Comparison of ENCODE assay signal across 7 cellular contexts in genomic region chr9:89471796-89472195, GRCh38. TPM values are rescaled to one million over a fixed set of nuclear protein-coding genes. Genes with fewer than 3 reads are reported as not detected.
A peak's percentile ranks its signal among the peaks of the same experiment; 100 is the strongest.
DNase-seq lines count a peak whose midpoint lies in the region; ATAC-seq and TF ChIP-seq lines count a peak whose summit lies in the region.
"Not testable (repeated sequence)": the region's sequence is repeated elsewhere in the genome, so short reads cannot be mapped to it uniquely, and the experiment has no call there.

No MANE protein-coding gene starts in this region.

- H3K27ac Mint-ChIP-seq in CD8-positive, alpha-beta T cell: peak overlapping the region; percentile 99
- H3K27ac Mint-ChIP-seq in T-helper 2 cell treated with Interferon-gamma antibody and Interleukin-4, amounts not matched to agents 5 μg/mL and 100 μg/mL, for 36 hours: peak overlapping the region; percentile 85
- peak overlapping the region; percentile 83 for H3K27ac Mint-ChIP-seq in activated CD8-positive, alpha-beta T cell treated with anti-CD3 and anti-CD28 coated beads for 36 hours
- peak overlapping the region; percentile 7 for H3K27ac Mint-ChIP-seq in activated T-cell treated with anti-CD3 and anti-CD28 coated beads, Interleukin-2, amount 50 U/mL, for 72 hours
- peak overlapping the region; percentile 100 for H3K27ac Mint-ChIP-seq in activated naive CD8-positive, alpha-beta T cell
- H3K27ac Mint-ChIP-seq in glutamatergic neuron (ENCODE audit: unreplicated experiment): not testable (repeated sequence)

- not testable (repeated sequence) for H3K9me3 Mint-ChIP-seq in CD8-positive, alpha-beta T cell; T-helper 2 cell treated with Interferon-gamma antibody and Interleukin-4, amounts not matched to agents 5 μg/mL and 100 μg/mL, for 36 hours; activated CD8-positive, alpha-beta T cell treated with anti-CD3 and anti-CD28 coated beads for 36 hours; activated T-cell treated with anti-CD3 and anti-CD28 coated beads, Interleukin-2, amount 50 U/mL, for 72 hours; activated naive CD8-positive, alpha-beta T cell (ENCODE audit: low read depth)
- peaks cover 19% of the 10 kb centered on the region for H3K9me3 Mint-ChIP-seq in glutamatergic neuron (ENCODE audit: unreplicated experiment)

- not testable (repeated sequence) for H3K27ac ChIP-seq in CD8-positive, alpha-beta T cell (ENCODE audit: low read depth, low read length)

- peaks cover 97% of the 10 kb centered on the region for H3K4me1 ChIP-seq in CD8-positive, alpha-beta T cell (ENCODE audit: insufficient read depth, low read length)

- not testable (repeated sequence) for H3K27me3 Mint-ChIP-seq in CD8-positive, alpha-beta T cell (ENCODE audit: low read depth); T-helper 2 cell treated with Interferon-gamma antibody and Interleukin-4, amounts not matched to agents 5 μg/mL and 100 μg/mL, for 36 hours (ENCODE audit: low read depth); activated CD8-positive, alpha-beta T cell treated with anti-CD3 and anti-CD28 coated beads for 36 hours; activated T-cell treated with anti-CD3 and anti-CD28 coated beads, Interleukin-2, amount 50 U/mL, for 72 hours (ENCODE audit: low read depth); activated naive CD8-positive, alpha-beta T cell; glutamatergic neuron (ENCODE audit: unreplicated experiment)

- H3K36me3 Mint-ChIP-seq in CD8-positive, alpha-beta T cell: peaks cover 78% of the 10 kb centered on the region
- H3K36me3 Mint-ChIP-seq in T-helper 2 cell treated with Interferon-gamma antibody and Interleukin-4, amounts not matched to agents 5 μg/mL and 100 μg/mL, for 36 hours (ENCODE audit: low read depth): peaks cover 85% of the 10 kb centered on the region
- peaks cover 85% of the 10 kb centered on the region for H3K36me3 Mint-ChIP-seq in activated CD8-positive, alpha-beta T cell treated with anti-CD3 and anti-CD28 coated beads for 36 hours (ENCODE audit: low read depth)
- peaks cover 12 to 31% of the 10 kb centered on the region in 2 donors for H3K36me3 Mint-ChIP-seq in activated T-cell treated with anti-CD3 and anti-CD28 coated beads, Interleukin-2, amount 50 U/mL, for 72 hours (ENCODE audit: insufficient read depth in 2 of 2)
- peaks cover 41% of the 10 kb centered on the region for H3K36me3 Mint-ChIP-seq in activated naive CD8-positive, alpha-beta T cell
- not testable (repeated sequence) for H3K36me3 Mint-ChIP-seq in glutamatergic neuron (ENCODE audit: unreplicated experiment)

- CTCF ChIA-PET in CD8-positive, alpha-beta T cell (lab: Charles Lee): interaction anchor here (1.0 to 3.3 kb wide), 7 partner anchors 9 to 77 kb away, joined by 3 to 17 read pairs (median 3); no protein-coding TSS in a partner anchor
- CTCF ChIA-PET in activated CD8-positive, alpha-beta T cell treated with anti-CD3 and anti-CD28 coated beads for 36 hours (lab: Charles Lee): interaction anchor here (1.4 to 4.4 kb wide), 5 partner anchors 16 to 77 kb away, joined by 3 to 17 read pairs (median 3); no protein-coding TSS in a partner anchor

- H3K4me1 Mint-ChIP-seq in CD8-positive, alpha-beta T cell (ENCODE audit: low read depth): peaks cover 92% of the 10 kb centered on the region
- peaks cover 81% of the 10 kb centered on the region for H3K4me1 Mint-ChIP-seq in T-helper 2 cell treated with Interferon-gamma antibody and Interleukin-4, amounts not matched to agents 5 μg/mL and 100 μg/mL, for 36 hours (ENCODE audit: low read depth)
- peaks cover 86% of the 10 kb centered on the region for H3K4me1 Mint-ChIP-seq in activated CD8-positive, alpha-beta T cell treated with anti-CD3 and anti-CD28 coated beads for 36 hours (ENCODE audit: low read depth)
- peaks cover 94% of the 10 kb centered on the region for H3K4me1 Mint-ChIP-seq in activated T-cell treated with anti-CD3 and anti-CD28 coated beads, Interleukin-2, amount 50 U/mL, for 72 hours (ENCODE audit: low read depth)
- peaks cover 92% of the 10 kb centered on the region for H3K4me1 Mint-ChIP-seq in activated naive CD8-positive, alpha-beta T cell (ENCODE audit: low read depth)
- peaks cover 68% of the 10 kb centered on the region for H3K4me1 Mint-ChIP-seq in glutamatergic neuron (ENCODE audit: low read depth, unreplicated experiment)

- not testable (repeated sequence) for H3K4me3 ChIP-seq in CD8-positive, alpha-beta T cell (ENCODE audit: low read depth, low read length)

- peaks cover 23% of the 10 kb centered on the region for H3K36me3 ChIP-seq in CD8-positive, alpha-beta T cell (ENCODE audit: insufficient read depth, low read length)

- not testable (repeated sequence) for DNase-seq in CD8-positive, alpha-beta T cell; T-helper 2 cell treated with Interferon-gamma antibody and Interleukin-4, amounts not matched to agents 5 μg/mL and 100 μg/mL, for 36 hours (ENCODE audit: low spot score); activated CD8-positive, alpha-beta T cell treated with anti-CD3 and anti-CD28 coated beads for 36 hours; activated T-cell treated with anti-CD3 and anti-CD28 coated beads, Interleukin-2, amount 50 U/mL, for 72 hours; glutamatergic neuron
- DNase-seq in omental fat pad (ENCODE audit: low spot score): peak; percentile 5

- H3K4me3 Mint-ChIP-seq in CD8-positive, alpha-beta T cell: peak overlapping the region; percentile 29
- H3K4me3 Mint-ChIP-seq in T-helper 2 cell treated with Interferon-gamma antibody and Interleukin-4, amounts not matched to agents 5 μg/mL and 100 μg/mL, for 36 hours: peak overlapping the region; percentile 73
- not testable (repeated sequence) for H3K4me3 Mint-ChIP-seq in activated CD8-positive, alpha-beta T cell treated with anti-CD3 and anti-CD28 coated beads for 36 hours
- H3K4me3 Mint-ChIP-seq in activated T-cell treated with anti-CD3 and anti-CD28 coated beads, Interleukin-2, amount 50 U/mL, for 72 hours: peak overlapping the region in 1 of 2 donors; percentile 29
- H3K4me3 Mint-ChIP-seq in activated naive CD8-positive, alpha-beta T cell: peak overlapping the region; percentile 79
- peak overlapping the region; percentile 3 for H3K4me3 Mint-ChIP-seq in glutamatergic neuron (ENCODE audit: unreplicated experiment)

- POLR2A ChIA-PET in CD8-positive, alpha-beta T cell (lab: Charles Lee): interaction anchor here (0.7 to 2.3 kb wide), 8 partner anchors 9 to 42 kb away, joined by 3 to 8 read pairs (median 4); no protein-coding TSS in a partner anchor
- POLR2A ChIA-PET in activated CD8-positive, alpha-beta T cell treated with anti-CD3 and anti-CD28 coated beads for 36 hours (lab: Charles Lee): interaction anchor here (5.1 kb wide), 1 partner anchor 10 kb away, joined by 26 read pairs; no protein-coding TSS in a partner anchor

- H3K27me3 ChIP-seq in CD8-positive, alpha-beta T cell (ENCODE audit: insufficient read depth, low read length): not testable (repeated sequence)

- intact Hi-C loops in CD8-positive, alpha-beta T cell (cut with DNase I, micrococcal nuclease); activated CD8-positive, alpha-beta T cell treated with anti-CD3 and anti-CD28 coated beads for 36 hours (cut with micrococcal nuclease): not testable (repeated sequence)

- not testable (repeated sequence) for TF ChIP-seq CTCF in CD8-positive, alpha-beta T cell (IDR thresholded peaks at IDR 0.05); activated CD8-positive, alpha-beta T cell treated with anti-CD3 and anti-CD28 coated beads for 36 hours (IDR thresholded peaks at IDR 0.05); glutamatergic neuron (IDR thresholded peaks at IDR 0.05; ENCODE audit: partially characterized antibody, unreplicated experiment); omental fat pad (IDR thresholded peaks at IDR 0.05)

- ATAC-seq in CD8-positive, alpha-beta T cell; activated CD8-positive, alpha-beta T cell treated with anti-CD3 and anti-CD28 coated beads for 36 hours; activated T-cell treated with anti-CD3 and anti-CD28 coated beads, Interleukin-2, amount 50 U/mL, for 72 hours (replicated peaks in 1 of 2); omental fat pad (ENCODE audit: low FRiP score): not testable (repeated sequence)

- not testable (repeated sequence) for H3K9me3 ChIP-seq in CD8-positive, alpha-beta T cell (ENCODE audit: low read length)

RNA-seq across cellular contexts. Expression of gene SEMA4D, which starts 26.1 kb away (rescaled TPM):
- total RNA-seq in CD8-positive, alpha-beta T cell: 100 to 1,000 TPM; 286 to 305 TPM
- total RNA-seq in activated CD8-positive, alpha-beta T cell treated with anti-CD3 and anti-CD28 coated beads for 36 hours: 100 to 1,000 TPM; 290 to 317 TPM
- total RNA-seq in activated T-cell treated with anti-CD3 and anti-CD28 coated beads, Interleukin-2, amount 50 U/mL, for 72 hours: 100 to 1,000 TPM; 182 to 198 TPM
- total RNA-seq in glutamatergic neuron (ENCODE audit: unreplicated experiment) (192 TPM), omental fat pad (10 to 100 TPM; 14.2 to 49.5 (median 18.3) TPM)
